In genomic region chr17:65053354-65053881, GRCh38 we compare ENCODE assay signal across 12 cellular contexts. TPM values are rescaled to one million over a fixed set of nuclear protein-coding genes. Genes with fewer than 3 reads are reported as not detected.
DNase-seq lines count a peak whose midpoint lies in the region; ATAC-seq, FAIRE-seq and TF ChIP-seq lines count a peak whose summit lies in the region.
"Had no signal": no experiment of that assay in that cellular context is flagged by ENCODE, and none has a peak within 500 bp of the region (broad histone marks: within the 10 kb centered on the region; RNA-seq: fewer than 3 reads in every experiment).

No MANE protein-coding gene starts in this region.

- ATAC-seq in natural killer cell, result no peak

- peaks cover 24% of the 10 kb centered on the region for H3K36me3 Mint-ChIP-seq in astrocyte (ENCODE audit: low read depth, unreplicated experiment)
- H3K36me3 Mint-ChIP-seq in natural killer cell, result peaks cover 14% of the 10 kb centered on the region

- H3K27me3 ChIP-seq in ACC112 (ENCODE audit: insufficient read depth, low read length) (no peaks in the 10 kb centered on the region), GM23248 (replicated peaks; ENCODE audit: insufficient read depth) (no peaks in the 10 kb centered on the region), astrocyte (ENCODE audit: insufficient read depth, low read length) (no peaks in the 10 kb centered on the region), SJCRH30 (no peaks in the 10 kb centered on the region)

- H3K4me3 ChIP-seq in ACC112 (ENCODE audit: low read depth, low read length), result peak overlapping the region; percentile 99; the same call in 1 of the 2 replicates
- peak overlapping the region; percentile 95; the same call in 1 of the 2 replicates for H3K4me3 ChIP-seq in GM23248
- H3K4me3 ChIP-seq in astrocyte (ENCODE audit: insufficient read depth, low read depth, low read length), result no peak overlapping the region
- no peak overlapping the region for H3K4me3 ChIP-seq in SJCRH30
- H3K4me3 ChIP-seq: HAP-1 had no signal

- no peak overlapping the region for H3K27ac ChIP-seq in ACC112 (ENCODE audit: low read depth, low read length)
- no peak overlapping the region for H3K27ac ChIP-seq in GM23248
- no peak overlapping the region for H3K27ac ChIP-seq in astrocyte (ENCODE audit: low read depth, low read length)
- H3K27ac ChIP-seq in SJCRH30, result no peak overlapping the region

- no peaks in the 10 kb centered on the region for H3K9me2 ChIP-seq in GM23248 (ENCODE audit: insufficient read depth)

- H3K27me3 Mint-ChIP-seq in astrocyte (ENCODE audit: low read depth, unreplicated experiment) (no peaks in the 10 kb centered on the region), natural killer cell (ENCODE audit: low read depth in 2 of 2) (no peaks in the 10 kb centered on the region)

- no peak overlapping the region for H2AFZ ChIP-seq in ACC112 (ENCODE audit: low read length, unreplicated experiment)
- no peak overlapping the region for H2AFZ ChIP-seq in GM23248
- H2AFZ ChIP-seq in astrocyte (ENCODE audit: low read depth, low read length), result no peak overlapping the region

- no peak for FAIRE-seq in astrocyte (lab: Jason Lieb, UNC)

- H3K4me1 Mint-ChIP-seq in astrocyte (ENCODE audit: low read depth, unreplicated experiment), result peaks cover 7% of the 10 kb centered on the region
- peaks cover 53 to 75% of the 10 kb centered on the region in 2 donors for H3K4me1 Mint-ChIP-seq in natural killer cell

- intact Hi-C loops in natural killer cell (cut with micrococcal nuclease), result no loop called here

- H3K4me1 ChIP-seq in ACC112 (ENCODE audit: control insufficient read depth, insufficient read depth, low read length, unreplicated experiment), result peaks cover 26% of the 10 kb centered on the region
- peaks cover 12% of the 10 kb centered on the region; the same call in 1 of the 2 replicates for H3K4me1 ChIP-seq in GM23248 (ENCODE audit: insufficient read depth)
- peaks cover 12% of the 10 kb centered on the region for H3K4me1 ChIP-seq in astrocyte (ENCODE audit: insufficient read depth, low read length)
- peaks cover 4% of the 10 kb centered on the region; the same call in 1 of the 2 replicates for H3K4me1 ChIP-seq in SJCRH30

- 73 to 74% methylated on average over 11 of the region's 11 CpGs for WGBS in GM23248 (ENCODE audit: low coverage in 1 of 2, low lambda C conversion rate in 2 of 2, missing lambda C conversion rate in 2 of 2), 2 experiments

- peaks cover 74% of the 10 kb centered on the region for H3K79me2 ChIP-seq in ACC112 (ENCODE audit: control insufficient read depth, insufficient read depth, low read length, unreplicated experiment)
- peaks cover 74% of the 10 kb centered on the region for H3K79me2 ChIP-seq in GM23248 (ENCODE audit: insufficient read depth)
- H3K79me2 ChIP-seq in astrocyte (ENCODE audit: insufficient read depth, low read length), result peaks cover 72% of the 10 kb centered on the region

- H3K9me3 Mint-ChIP-seq in astrocyte (ENCODE audit: unreplicated experiment) (no peaks in the 10 kb centered on the region), natural killer cell (no peaks in the 10 kb centered on the region)

- H3K4me2 ChIP-seq in GM23248 (ENCODE audit: unreplicated experiment), result peak overlapping the region; percentile 89
- peak overlapping the region; percentile 94 for H3K4me2 ChIP-seq in astrocyte (ENCODE audit: low read length)

- no peak for DNase-seq in GM23248
- DNase-seq in astrocyte (ENCODE audit: low read depth), result no peak
- no peak for DNase-seq in natural killer cell
- no peak for DNase-seq in kidney tubule cell (ENCODE audit: low spot score)
- DNase-seq in SJCRH30, result no peak
- DNase-seq in NCI-H1092 (lab: John Stamatoyannopoulos, UW), result no peak
- no peak for DNase-seq in inferior parietal cortex (ENCODE audit: extremely low spot score)
- DNase-seq: Caco-2, NCI-H146, NCI-H82 had no signal

- in situ Hi-C loops in GM23248 (cut with MboI), result no loop called here

- H3K9me3 ChIP-seq in GM23248 (ENCODE audit: low read depth) (no peaks in the 10 kb centered on the region), astrocyte (ENCODE audit: insufficient read depth, low read depth, low read length) (no peaks in the 10 kb centered on the region), SJCRH30 (replicated peaks) (no peaks in the 10 kb centered on the region)
- H3K9me3 ChIP-seq: Caco-2, HAP-1 had no signal

- H4K20me1 ChIP-seq in GM23248 (ENCODE audit: insufficient read depth) (no peaks in the 10 kb centered on the region; the same call in 1 of the 2 replicates), astrocyte (ENCODE audit: insufficient read depth, low read length) (peaks cover 63% of the 10 kb centered on the region)

- H3K36me3 ChIP-seq in ACC112 (ENCODE audit: insufficient read depth, low read length) (peaks cover 40% of the 10 kb centered on the region), GM23248 (ENCODE audit: low read depth) (peaks cover 36% of the 10 kb centered on the region), astrocyte (ENCODE audit: insufficient read depth, low read length) (peaks cover 18% of the 10 kb centered on the region), SJCRH30 (peaks cover 28% of the 10 kb centered on the region)

- peaks cover 15% of the 10 kb centered on the region for H3F3A ChIP-seq in GM23248 (ENCODE audit: insufficient read depth)

- H3K27ac Mint-ChIP-seq in astrocyte (ENCODE audit: unreplicated experiment) (no peak overlapping the region), natural killer cell (peak overlapping the region; percentile 95 to 98)

- no peak overlapping the region for H3K9ac ChIP-seq in GM23248
- no peak overlapping the region for H3K9ac ChIP-seq in astrocyte (ENCODE audit: low read length)

- TF ChIP-seq CTCF in astrocyte (IDR thresholded peaks at IDR 0.05; ENCODE audit: insufficient read depth, low read depth, low read length) (no peak), natural killer cell (IDR thresholded peaks at IDR 0.05) (no peak)

- peak overlapping the region; percentile 93 for H3K4me3 Mint-ChIP-seq in astrocyte (ENCODE audit: unreplicated experiment)
- peak overlapping the region; percentile 94 for H3K4me3 Mint-ChIP-seq in natural killer cell

RNA-seq across cellular contexts. Expression of gene GNA13, which starts 3.1 kb away (rescaled TPM):
- total RNA-seq in GM23248 (2014; rRNA removed; shearing (Covaris generic)), result 40.6 and 41.8 TPM in 2 replicates
- polyA plus RNA-seq in GM23248 (2016; fragmentation: Nextera tagmentation; extraction: Ambion mirVana), result 17.2 and 18.5 TPM in 2 replicates
- total RNA-seq in astrocyte (63.6 and 65.2 TPM in 2 replicates), natural killer cell (100 to 1,000 TPM; 151 to 165 (median 161) TPM)
- total RNA-seq in SJCRH30 (2014; rRNA removed; shearing (Covaris generic)), result 39.6 and 41.1 TPM in 2 replicates

Comparison
In these comparisons a context has a peak if more than half of its experiments do, and no peak if none do; other contexts are left out.
1. H3K4me3 ChIP-seq: peak in ACC112 (single experiment) and GM23248 (single experiment); none in astrocyte (single experiment) and SJCRH30 (single experiment).